In genomic region chr1:3955196-3955772, GRCh38 we compare ENCODE assay signal across 28 cellular contexts.
"Had no signal": no experiment of that assay in that cellular context is flagged by ENCODE, and none has a peak within 500 bp of the region (broad histone marks: within the 10 kb centered on the region; RNA-seq: fewer than 3 reads in every experiment).

No MANE protein-coding gene starts in this region.

- DNase-seq: activated CD4-positive, alpha-beta memory T cell treated with anti-CD3 and anti-CD28 coated beads, Interleukin-2, amount 10 ng/mL, durations not matched to agents 7 days and 5 days; activated CD4-positive, alpha-beta T cell treated with anti-CD3 and anti-CD28 coated beads, Interleukin-2, amount 10 ng/mL, durations not matched to agents 24 days and 14 days; activated CD8-positive, alpha-beta memory T cell treated with anti-CD3 and anti-CD28 coated beads, Interleukin-2, amount 50 U/mL, for 48 hours; activated gamma-delta T cell treated with Interleukin-2 at 50 U/mL for 16 hours; activated naive CD8-positive, alpha-beta T cell treated with anti-CD3 and anti-CD28 coated beads, Interleukin-2, amount 50 U/mL, for 24 hours; activated T-cell treated with anti-CD3 and anti-CD28 coated beads, Interleukin-2, amount 50 U/mL, for 24 hours; amygdala; foreskin fibroblast; heart left ventricle; hypothalamus; kidney glomerular epithelial cell; left lung; lower lobe of right lung; mesenchymal stem cell; natural killer cell; ovary; right lobe of liver; stimulated activated CD4-positive, alpha-beta T cell treated with anti-CD3 and anti-CD28 coated beads, Interleukin-4, amount 100 ng/mL, for 1 hour; stimulated activated naive CD8-positive, alpha-beta T cell treated with anti-CD3 and anti-CD28 coated beads, Interleukin-15, Interleukin-2, amounts not matched to agents 100 U/mL and 50 U/mL, for 24 hours; T1000; testis; trophoblast cell; WERI-Rb-1 had no signal

- H3K36me3 ChIP-seq: heart left ventricle, left lung, lower lobe of right lung, neutrophil, ovary, right lobe of liver, WERI-Rb-1 had no signal

- H3K4me1 ChIP-seq: heart left ventricle, left lung, lower lobe of right lung, right lobe of liver, testis had no signal

- H3K27me3 ChIP-seq: ovary, right lobe of liver, testis had no signal

- H3K4me3 ChIP-seq: heart left ventricle, left lung, lower lobe of right lung, ovary, right lobe of liver, testis had no signal

- H3K27ac Mint-ChIP-seq: activated CD4-positive, alpha-beta memory T cell treated with anti-CD3 and anti-CD28 coated beads, Interleukin-2, amount 10 ng/mL, durations not matched to agents 7 days and 5 days; activated CD4-positive, alpha-beta T cell treated with anti-CD3 and anti-CD28 coated beads, Interleukin-2, amount 10 ng/mL, durations not matched to agents 24 days and 14 days; activated naive CD4-positive, alpha-beta T cell treated with anti-CD3 and anti-CD28 coated beads, Interleukin-2, amount 50 U/mL, for 24 hours; activated naive CD8-positive, alpha-beta T cell treated with anti-CD3 and anti-CD28 coated beads, Interleukin-2, amount 50 U/mL, for 24 hours; activated T-cell treated with anti-CD3 and anti-CD28 coated beads, Interleukin-2, amount 50 U/mL, for 24 hours; activated T-helper 17 cell treated with anti-CD3 and anti-CD28 coated beads, Interleukin-2, amount 50 U/mL, for 72 hours; natural killer cell; progenitor cell of endocrine pancreas had no signal

- H3K4me1 Mint-ChIP-seq: activated CD4-positive, alpha-beta memory T cell treated with anti-CD3 and anti-CD28 coated beads, Interleukin-2, amount 10 ng/mL, durations not matched to agents 7 days and 5 days; activated CD4-positive, alpha-beta T cell treated with anti-CD3 and anti-CD28 coated beads, Interleukin-2, amount 10 ng/mL, durations not matched to agents 24 days and 14 days; activated naive CD4-positive, alpha-beta T cell treated with anti-CD3 and anti-CD28 coated beads, Interleukin-2, amount 50 U/mL, for 24 hours; activated naive CD8-positive, alpha-beta T cell treated with anti-CD3 and anti-CD28 coated beads, Interleukin-2, amount 50 U/mL, for 24 hours; activated T-helper 17 cell treated with anti-CD3 and anti-CD28 coated beads, Interleukin-2, amount 50 U/mL, for 72 hours; natural killer cell had no signal

- H3K27me3 Mint-ChIP-seq: activated CD4-positive, alpha-beta T cell treated with anti-CD3 and anti-CD28 coated beads, Interleukin-2, amount 10 ng/mL, durations not matched to agents 24 days and 14 days had no signal

- H3K36me3 Mint-ChIP-seq: activated naive CD4-positive, alpha-beta T cell treated with anti-CD3 and anti-CD28 coated beads, Interleukin-2, amount 50 U/mL, for 24 hours; natural killer cell had no signal

- H3K27ac ChIP-seq: heart left ventricle, left lung, lower lobe of right lung, neutrophil, ovary, right lobe of liver, testis, WERI-Rb-1 had no signal

- H3K4me3 Mint-ChIP-seq: activated CD4-positive, alpha-beta memory T cell treated with anti-CD3 and anti-CD28 coated beads, Interleukin-2, amount 10 ng/mL, durations not matched to agents 7 days and 5 days; activated CD4-positive, alpha-beta T cell treated with anti-CD3 and anti-CD28 coated beads, Interleukin-2, amount 10 ng/mL, durations not matched to agents 24 days and 14 days; activated naive CD4-positive, alpha-beta T cell treated with anti-CD3 and anti-CD28 coated beads, Interleukin-2, amount 50 U/mL, for 24 hours; activated naive CD8-positive, alpha-beta T cell treated with anti-CD3 and anti-CD28 coated beads, Interleukin-2, amount 50 U/mL, for 24 hours; activated T-cell treated with anti-CD3 and anti-CD28 coated beads, Interleukin-2, amount 50 U/mL, for 24 hours; activated T-helper 17 cell treated with anti-CD3 and anti-CD28 coated beads, Interleukin-2, amount 50 U/mL, for 72 hours; natural killer cell had no signal

- ATAC-seq: activated CD4-positive, CD25-positive, alpha-beta regulatory T cell treated with anti-CD3 and anti-CD28 coated beads, Interleukin-2, amount 50 U/mL, for 24 hours; activated naive CD8-positive, alpha-beta T cell treated with anti-CD3 and anti-CD28 coated beads, Interleukin-2, amount 50 U/mL, for 24 hours; activated T-helper 17 cell treated with anti-CD3 and anti-CD28 coated beads, Interleukin-2, amount 50 U/mL, for 72 hours; heart left ventricle; left lung; lower lobe of right lung; natural killer cell; right lobe of liver; stimulated activated naive CD8-positive, alpha-beta T cell treated with anti-CD3 and anti-CD28 coated beads, Interleukin-15, Interleukin-2, amounts not matched to agents 100 U/mL and 50 U/mL, for 24 hours had no signal

- H3K9me3 ChIP-seq: heart left ventricle, left lung, lower lobe of right lung, neutrophil, ovary, right lobe of liver, testis had no signal
